ENCODE assay signal across 8 cellular contexts in genomic region chr3:195542691-195543641, GRCh38. TPM values are rescaled to one million over a fixed set of nuclear protein-coding genes. Genes with fewer than 3 reads are reported as not detected.
A peak's percentile ranks its signal among the peaks of the same experiment; 100 is the strongest.
DNase-seq lines count a peak whose midpoint lies in the region; ATAC-seq and TF ChIP-seq lines count a peak whose summit lies in the region.

Gene PPP1R2, minus strand, starts transcription at chr3:195543325. Its CDS starts 300 bp downstream, at chr3:195543025.

- peaks cover 4% of the 10 kb centered on the region for H3K36me3 ChIP-seq in DND-41 (ENCODE audit: insufficient read depth, low read length)
- H3K36me3 ChIP-seq in GM23248 (ENCODE audit: low read depth), result no peaks in the 10 kb centered on the region
- H3K36me3 ChIP-seq in fibroblast of lung (ENCODE audit: control insufficient read depth, insufficient read depth, low read length), result no peaks in the 10 kb centered on the region

- peaks cover 25% of the 10 kb centered on the region for H3F3A ChIP-seq in GM23248 (ENCODE audit: insufficient read depth)

- peak within 1 kb of the TSS; percentile 92 for H3K27ac Mint-ChIP-seq in activated T-helper 17 cell treated with anti-CD3 and anti-CD28 coated beads, Interleukin-2, amount 50 U/mL, for 72 hours
- H3K27ac Mint-ChIP-seq in natural killer cell, result peak within 1 kb of the TSS; percentile 94 to 95

- H3K36me3 Mint-ChIP-seq in activated T-helper 17 cell treated with anti-CD3 and anti-CD28 coated beads, Interleukin-2, amount 50 U/mL, for 72 hours (ENCODE audit: low read depth), result peaks cover 45% of the 10 kb centered on the region
- no peaks in the 10 kb centered on the region for H3K36me3 Mint-ChIP-seq in natural killer cell

- H3K79me2 ChIP-seq in DND-41 (ENCODE audit: insufficient read depth, low read length), result peaks cover 52% of the 10 kb centered on the region
- H3K79me2 ChIP-seq in GM23248 (ENCODE audit: insufficient read depth), result peaks cover 48% of the 10 kb centered on the region
- H3K79me2 ChIP-seq in fibroblast of lung (ENCODE audit: control insufficient read depth, insufficient read depth, low read length), result peaks cover 35% of the 10 kb centered on the region

- DNase-seq in DND-41 (peak; percentile 85), GM23248 (peak; percentile 98), Kasumi-1 (lab: John Stamatoyannopoulos, UW) (peak; percentile 73 to 79), RPMI7951 (ENCODE audit: low read depth) (peak; percentile 90), fibroblast of lung (ENCODE audit: low read depth in 2 of 2) (peak; percentile 80 to 91), natural killer cell (peak; percentile 94)
- DNase-seq in stimulated activated naive CD4-positive, alpha-beta T cell (lab: John Stamatoyannopoulos, UW), result peak; percentile 81 to 94 (median 91)

- ATAC-seq in DND-41 (ENCODE audit: insufficient read depth, low read depth) (peak; percentile 84), natural killer cell (peak; percentile 91 to 97 (median 92))
- peak; percentile 78 for ATAC-seq in activated T-helper 17 cell treated with anti-CD3 and anti-CD28 coated beads, Interleukin-2, amount 50 U/mL, for 72 hours (replicated peaks)

- H3K4me3 Mint-ChIP-seq in activated T-helper 17 cell treated with anti-CD3 and anti-CD28 coated beads, Interleukin-2, amount 50 U/mL, for 72 hours, result peak within 1 kb of the TSS; percentile 96
- H3K4me3 Mint-ChIP-seq in natural killer cell, result peak within 1 kb of the TSS; percentile 89

- no peaks in the 10 kb centered on the region for H3K9me2 ChIP-seq in GM23248 (ENCODE audit: insufficient read depth)

- H3K9ac ChIP-seq in DND-41 (ENCODE audit: low read depth, low read length) (peak within 1 kb of the TSS; percentile 90), GM23248 (peak within 1 kb of the TSS; percentile 88), fibroblast of lung (ENCODE audit: insufficient read depth, low read length) (peak within 1 kb of the TSS; percentile 92)

- peak within 1 kb of the TSS; percentile 96 for H2AFZ ChIP-seq in DND-41 (ENCODE audit: low read depth, low read length)
- peak within 1 kb of the TSS; percentile 88 for H2AFZ ChIP-seq in GM23248
- peak within 1 kb of the TSS; percentile 91 for H2AFZ ChIP-seq in fibroblast of lung (ENCODE audit: low read length)

- H3K4me3 ChIP-seq in DND-41 (ENCODE audit: low read depth in 1 of 2, low read length in 2 of 2) (peak within 1 kb of the TSS; percentile 40 to 95), GM23248 (peak within 1 kb of the TSS; percentile 91), fibroblast of lung (replicated peaks in 1 of 4; ENCODE audit: control extremely low read depth in 1 of 4, insufficient read depth in 1 of 4, low read depth in 3 of 4, low read length in 4 of 4) (peak within 1 kb of the TSS; percentile 75 to 95 (median 86))

- TF ChIP-seq CTCF in DND-41 (IDR thresholded peaks at IDR 0.05; ENCODE audit: borderline replicate concordance, extremely low read depth, low read length, poor library complexity, severe bottlenecking), result no peak
- no peak for TF ChIP-seq CTCF in fibroblast of lung (conservative IDR thresholded peaks at IDR 0.05 in 1 of 2, IDR thresholded peaks at IDR 0.05 in 1 of 2; ENCODE audit: low read depth in 1 of 2, low read length in 2 of 2)
- no peak for TF ChIP-seq CTCF in natural killer cell (IDR thresholded peaks at IDR 0.05)

- in situ Hi-C loops in GM23248 (cut with MboI), result no loop called here

- H3K27me3 Mint-ChIP-seq in activated T-helper 17 cell treated with anti-CD3 and anti-CD28 coated beads, Interleukin-2, amount 50 U/mL, for 72 hours, result no peaks in the 10 kb centered on the region
- H3K27me3 Mint-ChIP-seq in natural killer cell (ENCODE audit: low read depth in 2 of 2), result no peaks in the 10 kb centered on the region

- H3K27ac ChIP-seq in DND-41 (ENCODE audit: low read length) (peak within 1 kb of the TSS; percentile 91), GM23248 (peak within 1 kb of the TSS; percentile 67), fibroblast of lung (ENCODE audit: insufficient read depth, low read length) (peak within 1 kb of the TSS; percentile 85)

- no peaks in the 10 kb centered on the region for H3K9me3 Mint-ChIP-seq in activated T-helper 17 cell treated with anti-CD3 and anti-CD28 coated beads, Interleukin-2, amount 50 U/mL, for 72 hours
- no peaks in the 10 kb centered on the region for H3K9me3 Mint-ChIP-seq in natural killer cell

- no peaks in the 10 kb centered on the region for H3K27me3 ChIP-seq in DND-41 (ENCODE audit: insufficient read depth, low read length, poor library complexity)
- no peaks in the 10 kb centered on the region for H3K27me3 ChIP-seq in GM23248 (replicated peaks; ENCODE audit: insufficient read depth)
- no peaks in the 10 kb centered on the region for H3K27me3 ChIP-seq in fibroblast of lung (ENCODE audit: control insufficient read depth, insufficient read depth, low read length)

- H3K4me2 ChIP-seq in DND-41 (ENCODE audit: insufficient read depth, low read length) (peak within 1 kb of the TSS; percentile 88), GM23248 (ENCODE audit: unreplicated experiment) (peak within 1 kb of the TSS; percentile 99), fibroblast of lung (ENCODE audit: extremely low read depth, insufficient read depth, low read length) (peak within 1 kb of the TSS; percentile 73)

- intact Hi-C loops in natural killer cell (cut with micrococcal nuclease), result loop anchor here (1.0 to 5.0 kb wide), 4 partner anchors 20 to 856 kb away; partner anchors contain the start of genes ACAP2, FAM43A and XXYLT1

- H3K4me1 ChIP-seq in DND-41 (ENCODE audit: insufficient read depth, low read length) (peaks cover 70% of the 10 kb centered on the region), GM23248 (ENCODE audit: insufficient read depth) (peaks cover 24% of the 10 kb centered on the region), fibroblast of lung (ENCODE audit: control insufficient read depth, extremely low read depth, insufficient read depth, low read length) (peaks cover 7% of the 10 kb centered on the region)

- peaks cover 34% of the 10 kb centered on the region for H4K20me1 ChIP-seq in DND-41 (ENCODE audit: insufficient read depth, low read length)
- H4K20me1 ChIP-seq in GM23248 (ENCODE audit: insufficient read depth), result no peaks in the 10 kb centered on the region
- H4K20me1 ChIP-seq in fibroblast of lung (ENCODE audit: control insufficient read depth, extremely low read depth, insufficient read depth, low read length), result no peaks in the 10 kb centered on the region

- peaks cover 46% of the 10 kb centered on the region for H3K4me1 Mint-ChIP-seq in activated T-helper 17 cell treated with anti-CD3 and anti-CD28 coated beads, Interleukin-2, amount 50 U/mL, for 72 hours
- H3K4me1 Mint-ChIP-seq in natural killer cell, result peaks cover 80 to 84% of the 10 kb centered on the region in 2 donors

- 1% methylated on average over 55 to 58 of the region's 105 CpGs for WGBS in GM23248 (ENCODE audit: low coverage in 1 of 2, low lambda C conversion rate in 2 of 2, missing lambda C conversion rate in 2 of 2), 2 experiments

- H3K9me3 ChIP-seq in DND-41 (ENCODE audit: insufficient read depth, low read length, severe bottlenecking), result no peaks in the 10 kb centered on the region
- no peaks in the 10 kb centered on the region for H3K9me3 ChIP-seq in GM23248 (ENCODE audit: low read depth)
- no peaks in the 10 kb centered on the region for H3K9me3 ChIP-seq in fibroblast of lung (ENCODE audit: control insufficient read depth, insufficient read depth, low read depth, low read length)

RNA-seq across cellular contexts. Expression of gene PPP1R2, which starts in this region (rescaled TPM):
- 50.9 and 52.4 TPM in 2 replicates for total RNA-seq in GM23248 (2014; rRNA removed; shearing (Covaris generic))
- polyA plus RNA-seq in GM23248 (2016; fragmentation: Nextera tagmentation; extraction: Ambion mirVana) (55.8 and 68.2 TPM in 2 replicates), fibroblast of lung (22.0 and 28.9 TPM in 2 replicates)
- 53.4 and 55.5 TPM in 2 replicates for total RNA-seq in RPMI7951 (2014; rRNA removed; shearing (Covaris generic))
- 100 to 1,000 TPM in 1 of 2 donors, 10 to 100 TPM in 1; 78.1 to 101 TPM for total RNA-seq in activated T-helper 17 cell treated with anti-CD3 and anti-CD28 coated beads, Interleukin-2, amount 50 U/mL, for 72 hours
- total RNA-seq in fibroblast of lung (89.1 and 134 TPM in 2 replicates), natural killer cell (10 to 100 TPM; 89.8 to 97.3 (median 89.9) TPM)
- polyA plus RNA-seq in fibroblast of lung (2012), result 22.3 and 28.7 TPM in 2 replicates
- polyA minus RNA-seq in fibroblast of lung (ENCODE audit: low replicate concordance), result 12.4 and 14.6 TPM in 2 replicates

Comparison
In these comparisons a context has a peak if more than half of its experiments do, and no peak if none do; other contexts are left out.
1. Peak in every context shown above with its lines: DNase-seq, ATAC-seq, H3K4me3 ChIP-seq and H3K27ac ChIP-seq.